29 cellular contexts compared by ENCODE assay signal in the genomic region with DNA sequence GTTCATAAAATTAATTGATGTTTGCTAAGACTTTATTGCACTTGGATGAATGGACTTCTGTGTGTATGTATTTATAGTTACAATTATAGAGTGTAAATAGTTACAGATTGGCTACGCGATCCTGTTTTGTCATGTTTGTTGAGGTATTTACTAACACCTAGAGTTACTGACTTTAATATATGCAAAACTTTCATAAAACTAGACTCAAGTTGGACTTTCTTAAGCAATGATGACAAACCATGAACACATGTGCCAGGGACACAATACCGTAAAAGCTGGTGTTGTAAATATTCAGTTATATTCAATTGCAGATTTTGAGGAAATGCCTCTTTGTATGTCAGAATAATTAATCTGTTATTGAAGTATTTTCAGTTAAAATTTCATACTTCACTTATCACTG.
"Had no signal": no experiment of that assay in that cellular context is flagged by ENCODE, and none has a peak within 500 bp of the region (broad histone marks: within the 10 kb centered on the region; RNA-seq: fewer than 3 reads in every experiment).

No MANE protein-coding gene starts in this region.

- ATAC-seq: activated naive CD4-positive, alpha-beta T cell treated with anti-CD3 and anti-CD28 coated beads, Interleukin-2, amount 50 U/mL, for 72 hours; activated naive CD8-positive, alpha-beta T cell treated with anti-CD3 and anti-CD28 coated beads, Interleukin-2, amount 50 U/mL, for 24 hours; activated T-cell treated with anti-CD3 and anti-CD28 coated beads, Interleukin-2, amount 50 U/mL, for 4 hours; Panc1; Right ventricle myocardium inferior; T-cell had no signal

- DNase-seq: activated CD4-positive, alpha-beta memory T cell treated with anti-CD3 and anti-CD28 coated beads for 36 hours; activated CD4-positive, alpha-beta T cell treated with anti-CD3 and anti-CD28 coated beads, Interleukin-2, amount 10 ng/mL, durations not matched to agents 7 days and 5 days; activated CD4-positive, CD25-positive, alpha-beta regulatory T cell; activated CD8-positive, alpha-beta memory T cell treated with anti-CD3 and anti-CD28 coated beads for 24 hours; activated effector memory CD4-positive, alpha-beta T cell treated with anti-CD3 and anti-CD28 coated beads, Interleukin-2, amount 50 U/mL, for 16 hours; activated naive CD4-positive, alpha-beta T cell treated with Interleukin-2 at 50 U/mL for 16 hours; activated naive CD8-positive, alpha-beta T cell treated with anti-CD3 and anti-CD28 coated beads, Interleukin-2, amount 50 U/mL, for 24 hours; activated T-cell treated with anti-CD3 and anti-CD28 coated beads, Interleukin-2, amount 50 U/mL, for 4 hours; amniotic stem cell; brain microvascular endothelial cell; cerebellar nuclear complex; Karpas-422; MM.1S; NCI-H1105; NCI-H1436; NCI-H1694 treated with DMSO at 0.1 percent for 48 hours; NCI-H2029 treated with DMSO at 0.1 percent for 48 hours; NCI-H345; NCI-H510A treated with DMSO at 0.1 percent for 48 hours; NCI-H774; NK-92 treated with Interleukin-12 subunit alpha and Interleukin-12 subunit beta, amount 100 ng/mL, for 24 hours; OCI-M1; RPMI8226; T-cell; T-helper 2 cell; T1000 had no signal
